1 cellular context compared by ENCODE assay signal in genomic region chr1:87916965-87917364, GRCh38.
TF ChIP-seq lines count a peak whose summit lies in the region.

No MANE protein-coding gene starts in this region.

TF ChIP-seq in SK-N-SH, 30 proteins besides CTCF, POLR2A, EP300 and RAD21 (continued from another document):
- TF ChIP-seq, protein P1, sequence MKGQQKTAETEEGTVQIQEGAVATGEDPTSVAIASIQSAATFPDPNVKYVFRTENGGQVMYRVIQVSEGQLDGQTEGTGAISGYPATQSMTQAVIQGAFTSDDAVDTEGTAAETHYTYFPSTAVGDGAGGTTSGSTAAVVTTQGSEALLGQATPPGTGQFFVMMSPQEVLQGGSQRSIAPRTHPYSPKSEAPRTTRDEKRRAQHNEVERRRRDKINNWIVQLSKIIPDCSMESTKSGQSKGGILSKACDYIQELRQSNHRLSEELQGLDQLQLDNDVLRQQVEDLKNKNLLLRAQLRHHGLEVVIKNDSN (IDR thresholded peaks at IDR 0.05; ENCODE audit: borderline replicate concordance, low read depth) = no peak
- no peak for TF ChIP-seq MXI1 (IDR thresholded peaks at IDR 0.05; ENCODE audit: low read depth, low read length)
- no peak for TF ChIP-seq SIN3A (IDR thresholded peaks at IDR 0.05; ENCODE audit: borderline replicate concordance, low read depth, low read length)
- no peak for TF ChIP-seq RCOR1 (IDR thresholded peaks at IDR 0.05; ENCODE audit: low read length)
